In the genomic region with DNA sequence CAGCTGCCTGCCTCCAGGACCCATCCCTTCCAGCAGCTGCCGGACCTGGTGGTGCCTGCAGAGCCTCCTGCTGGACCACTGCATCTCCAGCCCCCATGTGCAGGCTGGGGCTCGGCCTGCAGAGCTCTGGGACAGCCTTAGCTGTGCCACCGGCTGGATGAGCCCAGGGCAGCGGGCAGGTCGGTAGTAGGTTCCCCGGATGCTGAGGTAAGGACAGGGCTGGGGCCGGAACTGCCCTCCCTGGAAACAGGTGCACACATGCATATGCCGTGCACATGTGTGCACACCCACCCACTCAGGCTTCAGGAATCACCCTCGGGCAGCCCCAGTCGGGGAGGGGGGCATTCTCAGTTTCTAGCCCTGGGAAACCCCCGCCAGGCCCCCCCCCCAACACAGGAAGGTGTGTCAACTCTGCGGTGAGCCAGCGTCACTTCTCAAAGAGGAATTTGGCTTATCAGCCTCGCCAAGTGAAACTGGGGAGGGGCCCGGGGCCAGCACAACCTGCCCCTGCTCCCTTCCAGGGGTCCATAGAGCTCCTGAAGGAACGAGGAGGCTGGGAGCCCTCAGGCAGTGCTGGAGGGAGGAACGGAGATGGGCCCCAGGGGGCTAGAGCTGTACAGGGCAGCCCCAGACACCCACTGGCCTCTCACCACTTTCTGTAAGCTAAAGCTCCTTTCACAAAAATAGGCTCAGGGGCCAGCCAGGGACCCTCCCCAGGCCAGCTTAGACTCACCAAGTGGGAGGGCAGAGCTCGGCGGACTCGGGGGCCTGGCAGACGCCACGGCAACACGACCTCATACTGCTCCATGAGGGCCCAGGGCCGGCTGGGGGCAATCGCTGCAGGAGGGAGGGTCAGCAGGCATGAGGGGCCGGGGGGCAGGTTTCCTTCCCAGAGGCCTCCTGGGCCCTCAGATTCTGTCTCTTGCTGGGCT, we compare ENCODE assay signal across 1 cellular context.
TF ChIP-seq lines count a peak whose summit lies in the region.

No MANE protein-coding gene starts in this region.

TF ChIP-seq in HEK293, 187 proteins besides CTCF, POLR2A, EP300 and RAD21 (continued from another document):
- TF ChIP-seq, protein P1, sequence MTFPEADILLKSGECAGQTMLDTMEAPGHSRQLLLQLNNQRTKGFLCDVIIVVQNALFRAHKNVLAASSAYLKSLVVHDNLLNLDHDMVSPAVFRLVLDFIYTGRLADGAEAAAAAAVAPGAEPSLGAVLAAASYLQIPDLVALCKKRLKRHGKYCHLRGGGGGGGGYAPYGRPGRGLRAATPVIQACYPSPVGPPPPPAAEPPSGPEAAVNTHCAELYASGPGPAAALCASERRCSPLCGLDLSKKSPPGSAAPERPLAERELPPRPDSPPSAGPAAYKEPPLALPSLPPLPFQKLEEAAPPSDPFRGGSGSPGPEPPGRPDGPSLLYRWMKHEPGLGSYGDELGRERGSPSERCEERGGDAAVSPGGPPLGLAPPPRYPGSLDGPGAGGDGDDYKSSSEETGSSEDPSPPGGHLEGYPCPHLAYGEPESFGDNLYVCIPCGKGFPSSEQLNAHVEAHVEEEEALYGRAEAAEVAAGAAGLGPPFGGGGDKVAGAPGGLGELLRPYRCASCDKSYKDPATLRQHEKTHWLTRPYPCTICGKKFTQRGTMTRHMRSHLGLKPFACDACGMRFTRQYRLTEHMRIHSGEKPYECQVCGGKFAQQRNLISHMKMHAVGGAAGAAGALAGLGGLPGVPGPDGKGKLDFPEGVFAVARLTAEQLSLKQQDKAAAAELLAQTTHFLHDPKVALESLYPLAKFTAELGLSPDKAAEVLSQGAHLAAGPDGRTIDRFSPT (tag by site-specific recombination; IDR thresholded peaks at IDR 0.05) = 0 out of 2 replicates have a peak, but pooled peaks have one; percentile 42
- TF ChIP-seq ZNF624 (tag by site-specific recombination; IDR thresholded peaks at IDR 0.05) (no peak), ZSCAN16 (tag by site-specific recombination; IDR thresholded peaks at IDR 0.05) (no peak), ZNF473 (tag by site-specific recombination; IDR thresholded peaks at IDR 0.05) (no peak), ZFHX2 (tag by site-specific recombination; conservative IDR thresholded peaks at IDR 0.05) (no peak), ZNF175 (tag by site-specific recombination; IDR thresholded peaks at IDR 0.05) (no peak), SETDB1 (IDR thresholded peaks at IDR 0.05; ENCODE audit: insufficient read length, low read length) (no peak), ZNF341 (tag by site-specific recombination; IDR thresholded peaks at IDR 0.05; ENCODE audit: low read depth) (peak; percentile 14; the same call in 1 of the 2 replicates), ZNF621 (tag by site-specific recombination; IDR thresholded peaks at IDR 0.05) (no peak), ZNF747 (tag by site-specific recombination; IDR thresholded peaks at IDR 0.05) (no peak), ZNF571 (tag by site-specific recombination; IDR thresholded peaks at IDR 0.05) (no peak), GLI4 (tag by site-specific recombination; IDR thresholded peaks at IDR 0.05) (no peak), ZNF169 (tag by site-specific recombination; IDR thresholded peaks at IDR 0.05) (no peak)
- TF ChIP-seq, protein P2, sequence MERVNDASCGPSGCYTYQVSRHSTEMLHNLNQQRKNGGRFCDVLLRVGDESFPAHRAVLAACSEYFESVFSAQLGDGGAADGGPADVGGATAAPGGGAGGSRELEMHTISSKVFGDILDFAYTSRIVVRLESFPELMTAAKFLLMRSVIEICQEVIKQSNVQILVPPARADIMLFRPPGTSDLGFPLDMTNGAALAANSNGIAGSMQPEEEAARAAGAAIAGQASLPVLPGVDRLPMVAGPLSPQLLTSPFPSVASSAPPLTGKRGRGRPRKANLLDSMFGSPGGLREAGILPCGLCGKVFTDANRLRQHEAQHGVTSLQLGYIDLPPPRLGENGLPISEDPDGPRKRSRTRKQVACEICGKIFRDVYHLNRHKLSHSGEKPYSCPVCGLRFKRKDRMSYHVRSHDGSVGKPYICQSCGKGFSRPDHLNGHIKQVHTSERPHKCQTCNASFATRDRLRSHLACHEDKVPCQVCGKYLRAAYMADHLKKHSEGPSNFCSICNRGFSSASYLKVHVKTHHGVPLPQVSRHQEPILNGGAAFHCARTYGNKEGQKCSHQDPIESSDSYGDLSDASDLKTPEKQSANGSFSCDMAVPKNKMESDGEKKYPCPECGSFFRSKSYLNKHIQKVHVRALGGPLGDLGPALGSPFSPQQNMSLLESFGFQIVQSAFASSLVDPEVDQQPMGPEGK (tag by site-specific recombination; IDR thresholded peaks at IDR 0.05) = 0 out of 2 replicates have a peak, but pooled peaks have one; percentile 25
- TF ChIP-seq, protein P3, sequence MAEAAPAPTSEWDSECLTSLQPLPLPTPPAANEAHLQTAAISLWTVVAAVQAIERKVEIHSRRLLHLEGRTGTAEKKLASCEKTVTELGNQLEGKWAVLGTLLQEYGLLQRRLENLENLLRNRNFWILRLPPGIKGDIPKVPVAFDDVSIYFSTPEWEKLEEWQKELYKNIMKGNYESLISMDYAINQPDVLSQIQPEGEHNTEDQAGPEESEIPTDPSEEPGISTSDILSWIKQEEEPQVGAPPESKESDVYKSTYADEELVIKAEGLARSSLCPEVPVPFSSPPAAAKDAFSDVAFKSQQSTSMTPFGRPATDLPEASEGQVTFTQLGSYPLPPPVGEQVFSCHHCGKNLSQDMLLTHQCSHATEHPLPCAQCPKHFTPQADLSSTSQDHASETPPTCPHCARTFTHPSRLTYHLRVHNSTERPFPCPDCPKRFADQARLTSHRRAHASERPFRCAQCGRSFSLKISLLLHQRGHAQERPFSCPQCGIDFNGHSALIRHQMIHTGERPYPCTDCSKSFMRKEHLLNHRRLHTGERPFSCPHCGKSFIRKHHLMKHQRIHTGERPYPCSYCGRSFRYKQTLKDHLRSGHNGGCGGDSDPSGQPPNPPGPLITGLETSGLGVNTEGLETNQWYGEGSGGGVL (tag by site-specific recombination; IDR thresholded peaks at IDR 0.05) = no peak
